In the genomic region with DNA sequence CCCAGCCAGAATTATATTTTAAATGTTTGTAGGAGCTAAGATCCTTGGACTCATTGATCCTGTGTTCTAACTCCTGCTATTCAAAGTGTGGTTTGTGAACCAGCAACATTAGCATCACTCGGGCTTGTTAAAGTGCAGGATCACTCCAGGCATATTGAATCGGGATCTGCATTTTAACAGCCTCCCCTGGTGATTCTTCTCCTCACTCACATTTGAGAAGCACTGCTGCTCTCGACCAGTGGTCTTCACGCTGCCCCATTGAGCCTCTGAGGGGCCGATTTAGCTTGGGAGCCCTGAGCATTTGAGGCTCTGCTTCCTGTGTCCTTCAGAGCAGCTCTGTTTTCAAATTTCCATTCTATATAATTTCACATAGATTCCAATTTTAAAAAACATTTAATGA, we compare ENCODE assay signal across 2 cellular contexts.
TF ChIP-seq lines count a peak whose summit lies in the region.

No MANE protein-coding gene starts in this region.

TF ChIP-seq in GM23338, 12 proteins besides CTCF, POLR2A, EP300 and RAD21 (continued from another document):
- TF ChIP-seq, protein P1, sequence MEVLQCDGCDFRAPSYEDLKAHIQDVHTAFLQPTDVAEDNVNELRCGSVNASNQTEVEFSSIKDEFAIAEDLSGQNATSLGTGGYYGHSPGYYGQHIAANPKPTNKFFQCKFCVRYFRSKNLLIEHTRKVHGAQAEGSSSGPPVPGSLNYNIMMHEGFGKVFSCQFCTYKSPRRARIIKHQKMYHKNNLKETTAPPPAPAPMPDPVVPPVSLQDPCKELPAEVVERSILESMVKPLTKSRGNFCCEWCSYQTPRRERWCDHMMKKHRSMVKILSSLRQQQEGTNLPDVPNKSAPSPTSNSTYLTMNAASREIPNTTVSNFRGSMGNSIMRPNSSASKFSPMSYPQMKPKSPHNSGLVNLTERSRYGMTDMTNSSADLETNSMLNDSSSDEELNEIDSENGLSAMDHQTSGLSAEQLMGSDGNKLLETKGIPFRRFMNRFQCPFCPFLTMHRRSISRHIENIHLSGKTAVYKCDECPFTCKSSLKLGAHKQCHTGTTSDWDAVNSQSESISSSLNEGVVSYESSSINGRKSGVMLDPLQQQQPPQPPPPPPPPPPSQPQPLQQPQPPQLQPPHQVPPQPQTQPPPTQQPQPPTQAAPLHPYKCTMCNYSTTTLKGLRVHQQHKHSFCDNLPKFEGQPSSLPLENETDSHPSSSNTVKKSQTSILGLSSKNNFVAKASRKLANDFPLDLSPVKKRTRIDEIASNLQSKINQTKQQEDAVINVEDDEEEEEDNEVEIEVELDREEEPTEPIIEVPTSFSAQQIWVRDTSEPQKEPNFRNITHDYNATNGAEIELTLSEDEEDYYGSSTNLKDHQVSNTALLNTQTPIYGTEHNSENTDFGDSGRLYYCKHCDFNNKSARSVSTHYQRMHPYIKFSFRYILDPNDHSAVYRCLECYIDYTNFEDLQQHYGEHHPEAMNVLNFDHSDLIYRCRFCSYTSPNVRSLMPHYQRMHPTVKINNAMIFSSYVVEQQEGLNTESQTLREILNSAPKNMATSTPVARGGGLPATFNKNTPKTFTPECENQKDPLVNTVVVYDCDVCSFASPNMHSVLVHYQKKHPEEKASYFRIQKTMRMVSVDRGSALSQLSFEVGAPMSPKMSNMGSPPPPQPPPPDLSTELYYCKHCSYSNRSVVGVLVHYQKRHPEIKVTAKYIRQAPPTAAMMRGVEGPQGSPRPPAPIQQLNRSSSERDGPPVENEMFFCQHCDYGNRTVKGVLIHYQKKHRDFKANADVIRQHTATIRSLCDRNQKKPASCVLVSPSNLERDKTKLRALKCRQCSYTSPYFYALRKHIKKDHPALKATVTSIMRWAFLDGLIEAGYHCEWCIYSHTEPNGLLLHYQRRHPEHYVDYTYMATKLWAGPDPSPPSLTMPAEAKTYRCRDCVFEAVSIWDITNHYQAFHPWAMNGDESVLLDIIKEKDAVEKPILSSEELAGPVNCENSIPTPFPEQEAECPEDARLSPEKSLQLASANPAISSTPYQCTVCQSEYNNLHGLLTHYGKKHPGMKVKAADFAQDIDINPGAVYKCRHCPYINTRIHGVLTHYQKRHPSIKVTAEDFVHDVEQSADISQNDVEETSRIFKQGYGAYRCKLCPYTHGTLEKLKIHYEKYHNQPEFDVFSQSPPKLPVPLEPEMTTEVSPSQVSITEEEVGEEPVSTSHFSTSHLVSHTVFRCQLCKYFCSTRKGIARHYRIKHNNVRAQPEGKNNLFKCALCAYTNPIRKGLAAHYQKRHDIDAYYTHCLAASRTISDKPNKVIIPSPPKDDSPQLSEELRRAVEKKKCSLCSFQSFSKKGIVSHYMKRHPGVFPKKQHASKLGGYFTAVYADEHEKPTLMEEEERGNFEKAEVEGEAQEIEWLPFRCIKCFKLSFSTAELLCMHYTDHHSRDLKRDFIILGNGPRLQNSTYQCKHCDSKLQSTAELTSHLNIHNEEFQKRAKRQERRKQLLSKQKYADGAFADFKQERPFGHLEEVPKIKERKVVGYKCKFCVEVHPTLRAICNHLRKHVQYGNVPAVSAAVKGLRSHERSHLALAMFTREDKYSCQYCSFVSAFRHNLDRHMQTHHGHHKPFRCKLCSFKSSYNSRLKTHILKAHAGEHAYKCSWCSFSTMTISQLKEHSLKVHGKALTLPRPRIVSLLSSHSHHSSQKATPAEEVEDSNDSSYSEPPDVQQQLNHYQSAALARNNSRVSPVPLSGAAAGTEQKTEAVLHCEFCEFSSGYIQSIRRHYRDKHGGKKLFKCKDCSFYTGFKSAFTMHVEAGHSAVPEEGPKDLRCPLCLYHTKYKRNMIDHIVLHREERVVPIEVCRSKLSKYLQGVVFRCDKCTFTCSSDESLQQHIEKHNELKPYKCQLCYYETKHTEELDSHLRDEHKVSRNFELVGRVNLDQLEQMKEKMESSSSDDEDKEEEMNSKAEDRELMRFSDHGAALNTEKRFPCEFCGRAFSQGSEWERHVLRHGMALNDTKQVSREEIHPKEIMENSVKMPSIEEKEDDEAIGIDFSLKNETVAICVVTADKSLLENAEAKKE (CRISPR knock-in tag; IDR thresholded peaks at IDR 0.05), result no peak
- TF ChIP-seq ZNF331 (CRISPR knock-in tag; IDR thresholded peaks at IDR 0.05; ENCODE audit: low read depth), result no peak
- TF ChIP-seq, protein P2, sequence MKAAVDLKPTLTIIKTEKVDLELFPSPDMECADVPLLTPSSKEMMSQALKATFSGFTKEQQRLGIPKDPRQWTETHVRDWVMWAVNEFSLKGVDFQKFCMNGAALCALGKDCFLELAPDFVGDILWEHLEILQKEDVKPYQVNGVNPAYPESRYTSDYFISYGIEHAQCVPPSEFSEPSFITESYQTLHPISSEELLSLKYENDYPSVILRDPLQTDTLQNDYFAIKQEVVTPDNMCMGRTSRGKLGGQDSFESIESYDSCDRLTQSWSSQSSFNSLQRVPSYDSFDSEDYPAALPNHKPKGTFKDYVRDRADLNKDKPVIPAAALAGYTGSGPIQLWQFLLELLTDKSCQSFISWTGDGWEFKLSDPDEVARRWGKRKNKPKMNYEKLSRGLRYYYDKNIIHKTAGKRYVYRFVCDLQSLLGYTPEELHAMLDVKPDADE (IDR thresholded peaks at IDR 0.05), result no peak
- TF ChIP-seq CREB1 (CRISPR knock-in tag; IDR thresholded peaks at IDR 0.05; ENCODE audit: low read depth), result no peak
- TF ChIP-seq EZH2phosphoT487 (IDR thresholded peaks at IDR 0.05; ENCODE audit: unreplicated experiment), result no peak
- no peak for TF ChIP-seq JUNB (IDR thresholded peaks at IDR 0.05; ENCODE audit: unreplicated experiment)
- TF ChIP-seq STAT1 (IDR thresholded peaks at IDR 0.05; ENCODE audit: unreplicated experiment), result no peak
- TF ChIP-seq EZH2 (IDR thresholded peaks at IDR 0.05; ENCODE audit: low read depth, unreplicated experiment), result no peak
- TF ChIP-seq, protein P3, sequence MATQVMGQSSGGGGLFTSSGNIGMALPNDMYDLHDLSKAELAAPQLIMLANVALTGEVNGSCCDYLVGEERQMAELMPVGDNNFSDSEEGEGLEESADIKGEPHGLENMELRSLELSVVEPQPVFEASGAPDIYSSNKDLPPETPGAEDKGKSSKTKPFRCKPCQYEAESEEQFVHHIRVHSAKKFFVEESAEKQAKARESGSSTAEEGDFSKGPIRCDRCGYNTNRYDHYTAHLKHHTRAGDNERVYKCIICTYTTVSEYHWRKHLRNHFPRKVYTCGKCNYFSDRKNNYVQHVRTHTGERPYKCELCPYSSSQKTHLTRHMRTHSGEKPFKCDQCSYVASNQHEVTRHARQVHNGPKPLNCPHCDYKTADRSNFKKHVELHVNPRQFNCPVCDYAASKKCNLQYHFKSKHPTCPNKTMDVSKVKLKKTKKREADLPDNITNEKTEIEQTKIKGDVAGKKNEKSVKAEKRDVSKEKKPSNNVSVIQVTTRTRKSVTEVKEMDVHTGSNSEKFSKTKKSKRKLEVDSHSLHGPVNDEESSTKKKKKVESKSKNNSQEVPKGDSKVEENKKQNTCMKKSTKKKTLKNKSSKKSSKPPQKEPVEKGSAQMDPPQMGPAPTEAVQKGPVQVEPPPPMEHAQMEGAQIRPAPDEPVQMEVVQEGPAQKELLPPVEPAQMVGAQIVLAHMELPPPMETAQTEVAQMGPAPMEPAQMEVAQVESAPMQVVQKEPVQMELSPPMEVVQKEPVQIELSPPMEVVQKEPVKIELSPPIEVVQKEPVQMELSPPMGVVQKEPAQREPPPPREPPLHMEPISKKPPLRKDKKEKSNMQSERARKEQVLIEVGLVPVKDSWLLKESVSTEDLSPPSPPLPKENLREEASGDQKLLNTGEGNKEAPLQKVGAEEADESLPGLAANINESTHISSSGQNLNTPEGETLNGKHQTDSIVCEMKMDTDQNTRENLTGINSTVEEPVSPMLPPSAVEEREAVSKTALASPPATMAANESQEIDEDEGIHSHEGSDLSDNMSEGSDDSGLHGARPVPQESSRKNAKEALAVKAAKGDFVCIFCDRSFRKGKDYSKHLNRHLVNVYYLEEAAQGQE (IDR thresholded peaks at IDR 0.05; ENCODE audit: unreplicated experiment), result no peak
- no peak for TF ChIP-seq POLR2AphosphoS5 (IDR thresholded peaks at IDR 0.05; ENCODE audit: low read depth)

TF ChIP-seq in WTC11, 78 proteins besides CTCF, POLR2A, EP300 and RAD21 (continued from another document):
- TF ChIP-seq, protein P4, sequence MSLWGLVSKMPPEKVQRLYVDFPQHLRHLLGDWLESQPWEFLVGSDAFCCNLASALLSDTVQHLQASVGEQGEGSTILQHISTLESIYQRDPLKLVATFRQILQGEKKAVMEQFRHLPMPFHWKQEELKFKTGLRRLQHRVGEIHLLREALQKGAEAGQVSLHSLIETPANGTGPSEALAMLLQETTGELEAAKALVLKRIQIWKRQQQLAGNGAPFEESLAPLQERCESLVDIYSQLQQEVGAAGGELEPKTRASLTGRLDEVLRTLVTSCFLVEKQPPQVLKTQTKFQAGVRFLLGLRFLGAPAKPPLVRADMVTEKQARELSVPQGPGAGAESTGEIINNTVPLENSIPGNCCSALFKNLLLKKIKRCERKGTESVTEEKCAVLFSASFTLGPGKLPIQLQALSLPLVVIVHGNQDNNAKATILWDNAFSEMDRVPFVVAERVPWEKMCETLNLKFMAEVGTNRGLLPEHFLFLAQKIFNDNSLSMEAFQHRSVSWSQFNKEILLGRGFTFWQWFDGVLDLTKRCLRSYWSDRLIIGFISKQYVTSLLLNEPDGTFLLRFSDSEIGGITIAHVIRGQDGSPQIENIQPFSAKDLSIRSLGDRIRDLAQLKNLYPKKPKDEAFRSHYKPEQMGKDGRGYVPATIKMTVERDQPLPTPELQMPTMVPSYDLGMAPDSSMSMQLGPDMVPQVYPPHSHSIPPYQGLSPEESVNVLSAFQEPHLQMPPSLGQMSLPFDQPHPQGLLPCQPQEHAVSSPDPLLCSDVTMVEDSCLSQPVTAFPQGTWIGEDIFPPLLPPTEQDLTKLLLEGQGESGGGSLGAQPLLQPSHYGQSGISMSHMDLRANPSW (CRISPR knock-in tag; conservative IDR thresholded peaks at IDR 0.05; ENCODE audit: low read depth), result no peak
- TF ChIP-seq NR2C2 (CRISPR knock-in tag; IDR thresholded peaks at IDR 0.05), result no peak
- no peak for TF ChIP-seq TCF7 (CRISPR knock-in tag; IDR thresholded peaks at IDR 0.05; ENCODE audit: low read depth)
- TF ChIP-seq, protein P5, sequence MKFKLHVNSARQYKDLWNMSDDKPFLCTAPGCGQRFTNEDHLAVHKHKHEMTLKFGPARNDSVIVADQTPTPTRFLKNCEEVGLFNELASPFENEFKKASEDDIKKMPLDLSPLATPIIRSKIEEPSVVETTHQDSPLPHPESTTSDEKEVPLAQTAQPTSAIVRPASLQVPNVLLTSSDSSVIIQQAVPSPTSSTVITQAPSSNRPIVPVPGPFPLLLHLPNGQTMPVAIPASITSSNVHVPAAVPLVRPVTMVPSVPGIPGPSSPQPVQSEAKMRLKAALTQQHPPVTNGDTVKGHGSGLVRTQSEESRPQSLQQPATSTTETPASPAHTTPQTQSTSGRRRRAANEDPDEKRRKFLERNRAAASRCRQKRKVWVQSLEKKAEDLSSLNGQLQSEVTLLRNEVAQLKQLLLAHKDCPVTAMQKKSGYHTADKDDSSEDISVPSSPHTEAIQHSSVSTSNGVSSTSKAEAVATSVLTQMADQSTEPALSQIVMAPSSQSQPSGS (CRISPR knock-in tag; IDR thresholded peaks at IDR 0.05; ENCODE audit: borderline replicate concordance, low read depth), result no peak
- no peak for TF ChIP-seq ZNF416 (CRISPR knock-in tag; IDR thresholded peaks at IDR 0.05)
- TF ChIP-seq TEAD4 (CRISPR knock-in tag; IDR thresholded peaks at IDR 0.05), result no peak
- TF ChIP-seq SMAD4 (CRISPR knock-in tag; IDR thresholded peaks at IDR 0.05), result no peak
- TF ChIP-seq, protein P6, sequence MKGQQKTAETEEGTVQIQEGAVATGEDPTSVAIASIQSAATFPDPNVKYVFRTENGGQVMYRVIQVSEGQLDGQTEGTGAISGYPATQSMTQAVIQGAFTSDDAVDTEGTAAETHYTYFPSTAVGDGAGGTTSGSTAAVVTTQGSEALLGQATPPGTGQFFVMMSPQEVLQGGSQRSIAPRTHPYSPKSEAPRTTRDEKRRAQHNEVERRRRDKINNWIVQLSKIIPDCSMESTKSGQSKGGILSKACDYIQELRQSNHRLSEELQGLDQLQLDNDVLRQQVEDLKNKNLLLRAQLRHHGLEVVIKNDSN (CRISPR knock-in tag; IDR thresholded peaks at IDR 0.05), result no peak
- no peak for TF ChIP-seq NFYB (CRISPR knock-in tag; conservative IDR thresholded peaks at IDR 0.05; ENCODE audit: low read depth)
- TF ChIP-seq, protein P7, sequence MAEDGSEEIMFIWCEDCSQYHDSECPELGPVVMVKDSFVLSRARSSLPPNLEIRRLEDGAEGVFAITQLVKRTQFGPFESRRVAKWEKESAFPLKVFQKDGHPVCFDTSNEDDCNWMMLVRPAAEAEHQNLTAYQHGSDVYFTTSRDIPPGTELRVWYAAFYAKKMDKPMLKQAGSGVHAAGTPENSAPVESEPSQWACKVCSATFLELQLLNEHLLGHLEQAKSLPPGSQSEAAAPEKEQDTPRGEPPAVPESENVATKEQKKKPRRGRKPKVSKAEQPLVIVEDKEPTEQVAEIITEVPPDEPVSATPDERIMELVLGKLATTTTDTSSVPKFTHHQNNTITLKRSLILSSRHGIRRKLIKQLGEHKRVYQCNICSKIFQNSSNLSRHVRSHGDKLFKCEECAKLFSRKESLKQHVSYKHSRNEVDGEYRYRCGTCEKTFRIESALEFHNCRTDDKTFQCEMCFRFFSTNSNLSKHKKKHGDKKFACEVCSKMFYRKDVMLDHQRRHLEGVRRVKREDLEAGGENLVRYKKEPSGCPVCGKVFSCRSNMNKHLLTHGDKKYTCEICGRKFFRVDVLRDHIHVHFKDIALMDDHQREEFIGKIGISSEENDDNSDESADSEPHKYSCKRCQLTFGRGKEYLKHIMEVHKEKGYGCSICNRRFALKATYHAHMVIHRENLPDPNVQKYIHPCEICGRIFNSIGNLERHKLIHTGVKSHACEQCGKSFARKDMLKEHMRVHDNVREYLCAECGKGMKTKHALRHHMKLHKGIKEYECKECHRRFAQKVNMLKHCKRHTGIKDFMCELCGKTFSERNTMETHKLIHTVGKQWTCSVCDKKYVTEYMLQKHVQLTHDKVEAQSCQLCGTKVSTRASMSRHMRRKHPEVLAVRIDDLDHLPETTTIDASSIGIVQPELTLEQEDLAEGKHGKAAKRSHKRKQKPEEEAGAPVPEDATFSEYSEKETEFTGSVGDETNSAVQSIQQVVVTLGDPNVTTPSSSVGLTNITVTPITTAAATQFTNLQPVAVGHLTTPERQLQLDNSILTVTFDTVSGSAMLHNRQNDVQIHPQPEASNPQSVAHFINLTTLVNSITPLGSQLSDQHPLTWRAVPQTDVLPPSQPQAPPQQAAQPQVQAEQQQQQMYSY (CRISPR knock-in tag; IDR thresholded peaks at IDR 0.05), result no peak
- TF ChIP-seq TEAD1 (CRISPR knock-in tag; IDR thresholded peaks at IDR 0.05), result no peak
- no peak for TF ChIP-seq FOXJ3 (CRISPR knock-in tag; IDR thresholded peaks at IDR 0.05; ENCODE audit: borderline replicate concordance)
